In genomic region chr12:119649202-119649808, GRCh38 we compare ENCODE assay signal across 10 cellular contexts. TPM values are rescaled to one million over a fixed set of nuclear protein-coding genes. Genes with fewer than 3 reads are reported as not detected.
A peak's percentile ranks its signal among the peaks of the same experiment; 100 is the strongest.
DNase-seq lines count a peak whose midpoint lies in the region; ATAC-seq and TF ChIP-seq lines count a peak whose summit lies in the region.
"Had no signal": no experiment of that assay in that cellular context is flagged by ENCODE, and none has a peak within 500 bp of the region (broad histone marks: within the 10 kb centered on the region; RNA-seq: fewer than 3 reads in every experiment).

No MANE protein-coding gene starts in this region.

- no peaks in the 10 kb centered on the region for H3K4me1 ChIP-seq in neuronal stem cell (ENCODE audit: control insufficient read depth in 2 of 2, insufficient read depth in 1 of 2, low read depth in 1 of 2, low read length in 2 of 2)
- H3K4me1 ChIP-seq: SJSA1 had no signal

- H3K27me3 ChIP-seq in neuronal stem cell (ENCODE audit: control insufficient read depth in 3 of 3, insufficient read depth in 3 of 3, low read depth in 1 of 3, low read length in 3 of 3): no peaks in the 10 kb centered on the region

- H2AFZ ChIP-seq in neuronal stem cell (ENCODE audit: low read length): peak overlapping the region; percentile 17

- DNase-seq in ELR (ENCODE audit: low read depth) (peak; percentile 42), Kasumi-1 (lab: John Stamatoyannopoulos, UW) (peak; percentile 18 to 51), astrocyte of the spinal cord (ENCODE audit: low read depth, low spot score) (peak; percentile 5), neuronal stem cell (ENCODE audit: low spot score) (peak; percentile 8), T-cell (no peak), T-helper 1 cell (no peak)

- H2BK15ac ChIP-seq in neuronal stem cell (ENCODE audit: low read length): no peak overlapping the region

- POLR2A ChIA-PET in T-cell (lab: Charles Lee): interaction anchor here in 1 of 2 donors (0.6 kb wide), 1 partner anchor 1253 kb away, joined by 3 read pairs; no protein-coding TSS in a partner anchor

- in situ Hi-C loops in astrocyte of the spinal cord (cut with HindIII; ENCODE audit: low sequenced_read_pairs): no loop called here

- no peaks in the 10 kb centered on the region for H3K4me1 Mint-ChIP-seq in T-cell
- H3K4me1 Mint-ChIP-seq: memory B cell had no signal

- H2AK5ac ChIP-seq in neuronal stem cell (ENCODE audit: low read depth, low read length): no peak overlapping the region

- no CpG with 5 or more reads among the region's 4 CpGs for WGBS in neuronal stem cell (ENCODE audit: extremely low coverage in 2 of 2, insufficient read length in 2 of 2, insufficient replicate concordance in 1 of 2), 2 donors

- no peak overlapping the region for H3K23ac ChIP-seq in neuronal stem cell (ENCODE audit: low read depth, low read length, poor library complexity)

- ATAC-seq in T-cell (replicated peaks in 1 of 4): no peak
- ATAC-seq in HG03159 (IDR thresholded peaks at IDR 0.05; ENCODE audit: unreplicated experiment): no peak
- no peak for ATAC-seq in GM18867 (IDR thresholded peaks at IDR 0.05; ENCODE audit: unreplicated experiment)

- H3K4me2 ChIP-seq in neuronal stem cell (ENCODE audit: insufficient read depth, low read length, poor library complexity, severe bottlenecking): no peak overlapping the region

- no peak overlapping the region for H3K9ac ChIP-seq in neuronal stem cell (ENCODE audit: low read depth, low read length, poor library complexity)

- no peak overlapping the region for H3K4me3 ChIP-seq in astrocyte of the spinal cord (ENCODE audit: low read depth, low read length)
- H3K4me3 ChIP-seq in neuronal stem cell (ENCODE audit: low read length in 2 of 2): no peak overlapping the region
- H3K4me3 ChIP-seq: SJSA1 had no signal

- H4K8ac ChIP-seq in neuronal stem cell (ENCODE audit: low read depth, low read length): no peak overlapping the region

- H2BK5ac ChIP-seq in neuronal stem cell (ENCODE audit: low read length): no peak overlapping the region

- H3K36me3 Mint-ChIP-seq in T-cell: no peaks in the 10 kb centered on the region

- no peaks in the 10 kb centered on the region for H3K36me3 ChIP-seq in neuronal stem cell (replicated peaks in 1 of 2; ENCODE audit: control insufficient read depth in 2 of 2, insufficient read depth in 2 of 2, low read length in 2 of 2)
- H3K36me3 ChIP-seq: SJSA1 had no signal

- no peaks in the 10 kb centered on the region for H3K79me1 ChIP-seq in neuronal stem cell (ENCODE audit: low read depth, low read length)

- H4K91ac ChIP-seq in neuronal stem cell (ENCODE audit: low read depth, low read length, poor library complexity): no peak overlapping the region

- no peak overlapping the region for H2BK12ac ChIP-seq in neuronal stem cell (ENCODE audit: low read length)

- CTCF ChIA-PET in T-cell (lab: Charles Lee): interaction anchor here in 1 of 2 donors (0.6 to 2.7 kb wide), 4 partner anchors 9 to 18 kb away, joined by 3 to 9 read pairs (median 4); partner anchors contain the start of gene PRKAB1

- no peak overlapping the region for H2BK120ac ChIP-seq in neuronal stem cell (ENCODE audit: low read depth, low read length)

- H3K9me3 Mint-ChIP-seq in T-cell: peaks cover 4 to 19% (median 11%) of the 10 kb centered on the region in 3 donors

- H3K27ac Mint-ChIP-seq in T-cell: no peak overlapping the region
- H3K27ac Mint-ChIP-seq: memory B cell had no signal

- H3K18ac ChIP-seq in neuronal stem cell (ENCODE audit: low read length): no peak overlapping the region

- no peak overlapping the region for H3K27ac ChIP-seq in neuronal stem cell (replicated peaks; ENCODE audit: low read length)
- H3K27ac ChIP-seq: SJSA1 had no signal

- H3K14ac ChIP-seq in neuronal stem cell (ENCODE audit: low read length): no peak overlapping the region

- H3K4ac ChIP-seq in neuronal stem cell (ENCODE audit: low read length): no peak overlapping the region

- H3K27me3 Mint-ChIP-seq in T-cell: peaks cover 10 to 17% of the 10 kb centered on the region in 2 donors

- H3K4me3 Mint-ChIP-seq in T-cell: no peak overlapping the region
- H3K4me3 Mint-ChIP-seq: memory B cell had no signal

- H3K9me3 ChIP-seq in neuronal stem cell (replicated peaks in 1 of 2; ENCODE audit: control insufficient read depth in 2 of 2, insufficient read depth in 1 of 2, low read depth in 1 of 2, low read length in 2 of 2): no peaks in the 10 kb centered on the region
- H3K9me3 ChIP-seq: SJSA1 had no signal

- TF ChIP-seq CTCF in astrocyte of the spinal cord (IDR thresholded peaks at IDR 0.05; ENCODE audit: low read depth, low read length): peak; percentile 65

RNA-seq across cellular contexts. Expression of gene PRKAB1, which starts 18.6 kb away (rescaled TPM):
- 25.8 TPM for polyA plus RNA-seq in neuronal stem cell (2013, experiment 1 of 2)
- polyA plus RNA-seq in neuronal stem cell (2013, experiment 2 of 2): 28.6 TPM
- 10 to 100 TPM; 21.1 to 48.7 (median 43.5) TPM for total RNA-seq in T-cell

RNA-seq across cellular contexts. Expression of gene TMEM233, which starts 55.7 kb away (rescaled TPM):
- polyA plus RNA-seq in neuronal stem cell (2013, experiment 1 of 2): 0.01 TPM
- not detected for polyA plus RNA-seq in neuronal stem cell (2013, experiment 2 of 2)
- total RNA-seq in T-cell: not detected
- total RNA-seq: SJSA1 had no signal

Comparison
In these comparisons a context has a peak if more than half of its experiments do, and no peak if none do; other contexts are left out.
1. DNase-seq: peak in ELR (single experiment), Kasumi-1 (2 of 2), astrocyte of the spinal cord (single experiment) and neuronal stem cell (single experiment); none in T-cell (0 of 34) and T-helper 1 cell (0 of 5).